Comparison of ENCODE assay signal across 21 cellular contexts in genomic region chr1:227223407-227223806, GRCh38.
"Had no signal": no experiment of that assay in that cellular context is flagged by ENCODE, and none has a peak within 500 bp of the region (broad histone marks: within the 10 kb centered on the region; RNA-seq: fewer than 3 reads in every experiment).

No MANE protein-coding gene starts in this region.

- DNase-seq: dermis blood vessel endothelial cell; foreskin melanocyte; head of caudate nucleus; kidney; left colon; left ventricle myocardium superior; mesendoderm; naive thymus-derived CD4-positive, alpha-beta T cell; posterior cingulate gyrus; spleen; stimulated activated CD4-positive, alpha-beta T cell treated with anti-CD3 and anti-CD28 coated beads, Interleukin-15, amount 100 ng/mL, for 24 hours; stimulated activated CD4-positive, alpha-beta T cell treated with anti-CD3 and anti-CD28 coated beads, Interleukin-1b, Interleukin-23, amount 100 ng/mL, for 48 hours; stimulated activated CD4-positive, alpha-beta T cell treated with anti-CD3 and anti-CD28 coated beads, Interleukin-4, amount 100 ng/mL, for 24 hours; upper lobe of right lung had no signal

- H3K36me3 Mint-ChIP-seq: naive thymus-derived CD4-positive, alpha-beta T cell; stimulated activated memory B cell treated with anti-CD40 and anti-IgM and Interleukin-4, amounts not matched to agents 10 μg/mL and 1 μg/mL and 100 μg/mL, for 72 hours had no signal

- H3K4me3 Mint-ChIP-seq: naive thymus-derived CD4-positive, alpha-beta T cell; neural crest cell; stimulated activated memory B cell treated with anti-CD40 and anti-IgM and Interleukin-4, amounts not matched to agents 10 μg/mL and 1 μg/mL and 100 μg/mL, for 72 hours; stimulated activated naive CD8-positive, alpha-beta T cell treated with anti-CD3 and anti-CD28 coated beads, Interleukin-15, Interleukin-2, amounts not matched to agents 100 ng/mL and 50 ng/mL, for 24 hours had no signal

- H3K4me3 ChIP-seq: hepatocyte, spleen, tibial nerve, upper lobe of right lung, vagina had no signal

- ATAC-seq: left ventricle myocardium superior; naive thymus-derived CD4-positive, alpha-beta T cell; sciatic nerve; stimulated activated memory B cell treated with anti-CD40 and anti-IgM and Interleukin-4, amounts not matched to agents 10 μg/mL and 1 μg/mL and 100 μg/mL, for 72 hours; upper lobe of right lung had no signal

- H3K9me3 ChIP-seq: spleen, tibial nerve, upper lobe of right lung, vagina had no signal

- H3K4me1 Mint-ChIP-seq: naive thymus-derived CD4-positive, alpha-beta T cell; neural crest cell; stimulated activated memory B cell treated with anti-CD40 and anti-IgM and Interleukin-4, amounts not matched to agents 10 μg/mL and 1 μg/mL and 100 μg/mL, for 72 hours had no signal

- H3K27me3 ChIP-seq: hepatocyte, tibial nerve, upper lobe of right lung, vagina had no signal

- H3K36me3 ChIP-seq: spleen, tibial nerve, upper lobe of right lung, vagina had no signal

- H3K27ac ChIP-seq: hepatocyte, spleen, tibial nerve, upper lobe of right lung, vagina had no signal

- H3K27ac Mint-ChIP-seq: naive thymus-derived CD4-positive, alpha-beta T cell; stimulated activated memory B cell treated with anti-CD40 and anti-IgM and Interleukin-4, amounts not matched to agents 10 μg/mL and 1 μg/mL and 100 μg/mL, for 72 hours; stimulated activated naive CD8-positive, alpha-beta T cell treated with anti-CD3 and anti-CD28 coated beads, Interleukin-15, Interleukin-2, amounts not matched to agents 100 ng/mL and 50 ng/mL, for 24 hours had no signal

- H3K9me3 Mint-ChIP-seq: naive thymus-derived CD4-positive, alpha-beta T cell; neural crest cell; stimulated activated memory B cell treated with anti-CD40 and anti-IgM and Interleukin-4, amounts not matched to agents 10 μg/mL and 1 μg/mL and 100 μg/mL, for 72 hours; stimulated activated naive CD8-positive, alpha-beta T cell treated with anti-CD3 and anti-CD28 coated beads, Interleukin-15, Interleukin-2, amounts not matched to agents 100 ng/mL and 50 ng/mL, for 24 hours had no signal

- FAIRE-seq: kidney had no signal
